ENCODE assay signal across 26 cellular contexts in the genomic region with DNA sequence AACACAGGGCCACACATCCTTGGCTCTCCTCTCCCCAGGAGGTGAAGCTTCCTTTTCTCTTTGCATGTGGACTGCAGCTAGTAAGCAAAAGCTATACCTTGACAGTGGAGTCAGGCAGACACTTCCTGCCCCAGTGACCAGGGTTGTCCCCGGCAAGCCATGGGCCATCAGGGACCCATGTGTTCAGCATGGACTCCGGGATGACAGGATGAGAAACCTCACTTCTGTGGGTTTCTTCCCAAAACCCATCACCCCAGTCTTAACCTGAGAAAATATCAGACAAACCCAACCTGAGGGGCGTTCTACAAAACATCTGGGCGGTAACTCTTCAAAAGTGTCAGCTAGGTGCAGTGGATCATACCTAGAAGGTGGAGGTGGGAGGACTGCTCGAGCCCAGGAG. TPM values are rescaled to one million over a fixed set of nuclear protein-coding genes. Genes with fewer than 3 reads are reported as not detected.
"Had no signal": no experiment of that assay in that cellular context is flagged by ENCODE, and none has a peak within 500 bp of the region (broad histone marks: within the 10 kb centered on the region; RNA-seq: fewer than 3 reads in every experiment).

No MANE protein-coding gene starts in this region.

- H3K9me3 ChIP-seq: adrenal gland, thoracic aorta, uterus had no signal

- H3K4me3 ChIP-seq: adrenal gland, cardiac muscle cell, thoracic aorta, uterus had no signal

- H3K36me3 Mint-ChIP-seq: brain had no signal

- FAIRE-seq: keratinocyte had no signal

- H3K27ac ChIP-seq: adrenal gland, cardiac muscle cell, thoracic aorta, uterus had no signal

- H3K27me3 ChIP-seq: adrenal gland, cardiac muscle cell, uterus had no signal

- ATAC-seq: activated T-cell treated with anti-CD3 and anti-CD28 coated beads, Interleukin-2, amount 50 U/mL, for 72 hours; esophagus mucosa; naive thymus-derived CD4-positive, alpha-beta T cell; right cardiac atrium; T-helper 17 cell had no signal

- H3K27me3 Mint-ChIP-seq: activated naive CD8-positive, alpha-beta T cell treated with anti-CD3 and anti-CD28 coated beads for 36 hours; brain; naive thymus-derived CD4-positive, alpha-beta T cell; T-helper 17 cell had no signal

- H3K9me3 Mint-ChIP-seq: activated naive CD8-positive, alpha-beta T cell treated with anti-CD3 and anti-CD28 coated beads for 36 hours; activated T-cell treated with anti-CD3 and anti-CD28 coated beads, Interleukin-2, amount 50 U/mL, for 72 hours; brain; mesothelial cell of epicardium; naive thymus-derived CD4-positive, alpha-beta T cell; neural crest cell had no signal

- H3K27ac Mint-ChIP-seq: activated naive CD8-positive, alpha-beta T cell treated with anti-CD3 and anti-CD28 coated beads for 36 hours; activated T-cell treated with anti-CD3 and anti-CD28 coated beads, Interleukin-2, amount 50 U/mL, for 72 hours; brain; mesothelial cell of epicardium; T-helper 17 cell had no signal

- H3K4me1 ChIP-seq: adrenal gland had no signal

- H3K36me3 ChIP-seq: adrenal gland, cardiac muscle cell, thoracic aorta, uterus had no signal

- DNase-seq: activated CD4-positive, alpha-beta T cell treated with anti-CD3 and anti-CD28 coated beads for 1 hour; activated CD4-positive, alpha-beta T cell treated with anti-CD3 and anti-CD28 coated beads, Interleukin-2, amount 50 U/mL, for 1 hour; activated naive CD4-positive, alpha-beta T cell; activated naive CD8-positive, alpha-beta T cell treated with anti-CD3 and anti-CD28 coated beads for 36 hours; activated T-cell treated with anti-CD3 and anti-CD28 coated beads, Interleukin-2, amount 50 U/mL, for 72 hours; aorta; cortex of kidney; foreskin fibroblast; hippocampal formation; occipital lobe; right cardiac atrium; stimulated activated CD4-positive, alpha-beta T cell treated with anti-CD3 and anti-CD28 coated beads, Interleukin-15, amount 100 ng/mL, for 24 hours; stimulated activated naive CD4-positive, alpha-beta T cell treated with Interleukin-2 at 50 U/mL for 16 hours; T-helper 17 cell; T1000; trophoblast cell; uterus had no signal

- H3K4me3 Mint-ChIP-seq: activated naive CD8-positive, alpha-beta T cell treated with anti-CD3 and anti-CD28 coated beads for 36 hours; activated T-cell treated with anti-CD3 and anti-CD28 coated beads, Interleukin-2, amount 50 U/mL, for 72 hours; brain; mesothelial cell of epicardium; naive thymus-derived CD4-positive, alpha-beta T cell; neural crest cell; T-helper 17 cell had no signal

RNA-seq across cellular contexts. Expression of gene TBX1, which starts 53.9 kb away (rescaled TPM):
- total RNA-seq: activated naive CD8-positive, alpha-beta T cell treated with anti-CD3 and anti-CD28 coated beads for 36 hours; neural crest cell; T-helper 17 cell had no signal
- polyA plus RNA-seq: naive thymus-derived CD4-positive, alpha-beta T cell had no signal
